In the genomic region with DNA sequence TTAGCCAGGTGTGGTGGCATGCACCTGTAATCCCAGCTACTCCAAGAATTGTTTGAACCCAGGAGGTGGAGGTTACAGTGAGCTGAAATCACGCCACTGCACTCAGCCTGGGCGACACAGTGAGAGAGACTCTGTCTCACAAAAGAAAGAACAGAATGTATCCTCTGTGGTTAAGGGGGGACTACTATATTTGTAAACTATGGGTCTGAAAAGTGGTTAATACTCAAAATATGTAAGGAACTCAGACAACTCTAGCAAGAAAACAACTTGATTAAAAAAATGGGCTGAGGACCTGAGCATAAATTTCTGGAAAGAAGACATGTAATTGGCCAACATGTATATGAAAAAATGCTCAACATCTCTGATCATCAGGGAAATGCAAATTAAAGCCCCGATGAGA, we compare ENCODE assay signal across 28 cellular contexts.
"Had no signal": no experiment of that assay in that cellular context is flagged by ENCODE, and none has a peak within 500 bp of the region (broad histone marks: within the 10 kb centered on the region; RNA-seq: fewer than 3 reads in every experiment).

No MANE protein-coding gene starts in this region.

- H3K27ac ChIP-seq: brain microvascular endothelial cell, esophagus muscularis mucosa, left lung, lower lobe of right lung, neural progenitor cell, right atrium auricular region, testis, transverse colon, WERI-Rb-1 had no signal

- H2AFZ ChIP-seq: neural progenitor cell had no signal

- H3K4me1 Mint-ChIP-seq: activated CD4-positive, alpha-beta T cell treated with anti-CD3 and anti-CD28 coated beads, Interleukin-2, amount 10 ng/mL, durations not matched to agents 24 days and 14 days; natural killer cell; neural progenitor cell had no signal

- H3K36me3 ChIP-seq: brain microvascular endothelial cell, esophagus muscularis mucosa, left lung, lower lobe of right lung, neural progenitor cell, right atrium auricular region, transverse colon had no signal

- H3K4me1 ChIP-seq: esophagus muscularis mucosa, left lung, lower lobe of right lung, right atrium auricular region, testis, transverse colon had no signal

- ATAC-seq: left lung; lower lobe of right lung; natural killer cell; stimulated activated naive CD8-positive, alpha-beta T cell treated with anti-CD3 and anti-CD28 coated beads, Interleukin-15, Interleukin-2, amounts not matched to agents 100 U/mL and 50 U/mL, for 24 hours had no signal

- H3K9me3 Mint-ChIP-seq: activated CD4-positive, alpha-beta memory T cell treated with anti-CD3 and anti-CD28 coated beads for 36 hours; activated CD4-positive, alpha-beta T cell treated with anti-CD3 and anti-CD28 coated beads, Interleukin-2, amount 10 ng/mL, durations not matched to agents 24 days and 14 days; activated T-helper 1 cell treated with anti-CD3 and anti-CD28 coated beads, Interleukin-12 subunit alpha, Interleukin-12 subunit beta, Interleukin-2, Interleukin-4 antibody, amounts not matched to agents 30 ng/mL and 10 ng/mL and 1 ng/mL, durations not matched to agents 14 hours and 24 hours and 36 hours; dendritic cell treated with granulocyte-macrophage colony-stimulating factor and Interleukin-4, amounts not matched to agents 40 ng/mL and 50 ng/mL, for 4 days; endodermal cell; natural killer cell; T-helper 1 cell treated with Interleukin-12 subunit alpha and Interleukin-12 subunit beta and Interleukin-4 antibody, amounts not matched to agents 30 μg/mL and 1 μg/mL, for 36 hours had no signal

- H3K4me2 ChIP-seq: neural progenitor cell had no signal

- H3K9me3 ChIP-seq: esophagus muscularis mucosa, left lung, lower lobe of right lung, right atrium auricular region, testis had no signal

- H3K9ac ChIP-seq: neural progenitor cell had no signal

- H3K27me3 ChIP-seq: brain microvascular endothelial cell, esophagus muscularis mucosa, left lung, neural progenitor cell, right atrium auricular region, testis, transverse colon had no signal

- DNase-seq: activated CD4-positive, alpha-beta memory T cell treated with anti-CD3 and anti-CD28 coated beads for 36 hours; activated CD4-positive, alpha-beta T cell treated with anti-CD3 and anti-CD28 coated beads, Interleukin-2, amount 10 ng/mL, durations not matched to agents 24 days and 14 days; activated CD4-positive, CD25-positive, alpha-beta regulatory T cell treated with anti-CD3 and anti-CD28 coated beads, Interleukin-2, amount 50 U/mL, for 72 hours; activated CD8-positive, alpha-beta memory T cell treated with anti-CD3 and anti-CD28 coated beads, Interleukin-2, amount 50 U/mL, for 4 hours; activated effector memory CD4-positive, alpha-beta T cell treated with anti-CD3 and anti-CD28 coated beads, Interleukin-2, amount 50 U/mL, for 16 hours; activated naive CD4-positive, alpha-beta T cell treated with anti-CD3 and anti-CD28 coated beads, Interleukin-2, amount 50 U/mL, for 16 hours; activated T-cell treated with anti-CD3 and anti-CD28 coated beads, Interleukin-2, amount 50 U/mL, for 1 hour; anterior cingulate cortex; brain microvascular endothelial cell; endodermal cell; left lung; lower lobe of right lung; mesenchymal stem cell; natural killer cell; stimulated activated CD4-positive, alpha-beta T cell treated with anti-CD3 and anti-CD28 coated beads, Interleukin-12 subunit alpha, Interleukin-12 subunit beta, amount 100 ng/mL, for 4 hours; stimulated activated CD4-positive, alpha-beta T cell treated with anti-CD3 and anti-CD28 coated beads, Interleukin-4, amount 100 ng/mL, for 1 hour; stimulated activated naive CD8-positive, alpha-beta T cell treated with anti-CD3 and anti-CD28 coated beads, Interleukin-15, Interleukin-2, amounts not matched to agents 100 U/mL and 50 U/mL, for 24 hours; SW 1271; T1000; testis; transverse colon; WERI-Rb-1 had no signal

- H3K27me3 Mint-ChIP-seq: dendritic cell treated with granulocyte-macrophage colony-stimulating factor and Interleukin-4, amounts not matched to agents 40 ng/mL and 50 ng/mL, for 4 days had no signal

- H3K36me3 Mint-ChIP-seq: activated CD4-positive, alpha-beta memory T cell treated with anti-CD3 and anti-CD28 coated beads for 36 hours; natural killer cell had no signal

- H3K27ac Mint-ChIP-seq: activated CD4-positive, alpha-beta memory T cell treated with anti-CD3 and anti-CD28 coated beads for 36 hours; activated CD4-positive, alpha-beta T cell treated with anti-CD3 and anti-CD28 coated beads, Interleukin-2, amount 10 ng/mL, durations not matched to agents 24 days and 14 days; activated T-helper 1 cell treated with anti-CD3 and anti-CD28 coated beads, Interleukin-12 subunit alpha, Interleukin-12 subunit beta, Interleukin-2, Interleukin-4 antibody, amounts not matched to agents 30 ng/mL and 10 ng/mL and 1 ng/mL, durations not matched to agents 14 hours and 24 hours and 36 hours; dendritic cell treated with granulocyte-macrophage colony-stimulating factor and Interleukin-4, amounts not matched to agents 40 ng/mL and 50 ng/mL, for 4 days; endodermal cell; natural killer cell; neural progenitor cell; T-helper 1 cell treated with Interleukin-12 subunit alpha and Interleukin-12 subunit beta and Interleukin-4 antibody, amounts not matched to agents 30 μg/mL and 1 μg/mL, for 36 hours had no signal

- H3K4me3 Mint-ChIP-seq: activated CD4-positive, alpha-beta memory T cell treated with anti-CD3 and anti-CD28 coated beads for 36 hours; activated CD4-positive, alpha-beta T cell treated with anti-CD3 and anti-CD28 coated beads, Interleukin-2, amount 10 ng/mL, durations not matched to agents 24 days and 14 days; activated T-helper 1 cell treated with anti-CD3 and anti-CD28 coated beads, Interleukin-12 subunit alpha, Interleukin-12 subunit beta, Interleukin-2, Interleukin-4 antibody, amounts not matched to agents 30 ng/mL and 10 ng/mL and 1 ng/mL, durations not matched to agents 14 hours and 24 hours and 36 hours; dendritic cell treated with granulocyte-macrophage colony-stimulating factor and Interleukin-4, amounts not matched to agents 40 ng/mL and 50 ng/mL, for 4 days; endodermal cell; natural killer cell; neural progenitor cell; T-helper 1 cell treated with Interleukin-12 subunit alpha and Interleukin-12 subunit beta and Interleukin-4 antibody, amounts not matched to agents 30 μg/mL and 1 μg/mL, for 36 hours had no signal

- H3K4me3 ChIP-seq: esophagus muscularis mucosa, left lung, lower lobe of right lung, neural progenitor cell, right atrium auricular region, testis, transverse colon had no signal
